Comparison of ENCODE assay signal across 13 cellular contexts in the genomic region with DNA sequence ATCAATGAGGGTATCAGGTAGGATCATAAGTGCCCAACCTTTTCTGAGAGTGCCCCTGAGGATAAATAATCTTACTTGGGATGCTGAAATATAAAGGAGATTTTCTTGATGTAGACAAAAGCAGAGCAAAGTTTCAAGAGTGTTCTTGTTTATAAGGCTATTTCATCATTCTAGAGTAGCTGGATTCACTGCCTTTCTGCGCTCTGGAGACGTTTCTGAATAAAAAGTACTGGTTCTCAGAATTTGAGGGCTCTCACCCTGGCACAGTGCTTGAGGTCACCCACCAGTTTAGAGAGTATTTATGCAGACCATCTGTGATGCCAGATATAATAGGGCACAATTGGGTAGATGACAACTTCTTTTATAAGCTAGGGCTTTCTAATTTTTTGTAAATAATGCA.
DNase-seq lines count a peak whose midpoint lies in the region; ATAC-seq and TF ChIP-seq lines count a peak whose summit lies in the region.
"Had no signal": no experiment of that assay in that cellular context is flagged by ENCODE, and none has a peak within 500 bp of the region (broad histone marks: within the 10 kb centered on the region; RNA-seq: fewer than 3 reads in every experiment).

No MANE protein-coding gene starts in this region.

- no peaks in the 10 kb centered on the region for H3K27me3 Mint-ChIP-seq in nephron (ENCODE audit: low read depth)

- H3K27ac Mint-ChIP-seq in nephron, result peak overlapping the region in 2 of 3 experiments; percentile 12 to 81
- H3K27ac Mint-ChIP-seq: neural progenitor cell had no signal

- H3K36me3 Mint-ChIP-seq in nephron (ENCODE audit: low read depth), result no peaks in the 10 kb centered on the region
- H3K36me3 Mint-ChIP-seq: neural progenitor cell had no signal

- H3K4me1 ChIP-seq in PC-9 (replicated peaks; ENCODE audit: insufficient read depth), result peaks cover 58% of the 10 kb centered on the region
- peaks cover 18% of the 10 kb centered on the region for H3K4me1 ChIP-seq in upper lobe of right lung
- H3K4me1 ChIP-seq in Karpas-422 (ENCODE audit: low read length), result no peaks in the 10 kb centered on the region
- H3K4me1 ChIP-seq: neural progenitor cell had no signal

- POLR2A ChIA-PET in PC-9 (lab: Charles Lee; ENCODE audit: unreplicated experiment), result interaction anchor here (0.6 kb wide), 1 partner anchor 12 kb away, joined by 9 read pairs; no protein-coding TSS in a partner anchor

- intact Hi-C loops in PC-9 (cut with micrococcal nuclease; ENCODE audit: unreplicated experiment) (loop anchor here (2.0 to 10.0 kb wide), 2 partner anchors 67 to 221 kb away; partner anchors contain the start of gene TENT5C), upper lobe of right lung (cut with DNase I) (no loop called here)

- peaks cover 7% of the 10 kb centered on the region; the same call in 1 of the 2 replicates for H3K9me3 ChIP-seq in PC-9 (ENCODE audit: insufficient read depth, low read depth)
- no peaks in the 10 kb centered on the region for H3K9me3 ChIP-seq in upper lobe of right lung
- peaks cover 9% of the 10 kb centered on the region for H3K9me3 ChIP-seq in MG63
- H3K9me3 ChIP-seq in Karpas-422 (ENCODE audit: low read length), result no peaks in the 10 kb centered on the region

- CTCF ChIA-PET in PC-9 (lab: Charles Lee), result no interaction called here

- peaks cover 34% of the 10 kb centered on the region for H3F3A ChIP-seq in PC-9 (ENCODE audit: insufficient read depth, low read depth)

- DNase-seq in PC-9, result no peak
- no peak for DNase-seq in epithelial cell of prostate (ENCODE audit: low read depth, low spot score)
- no peak for DNase-seq in upper lobe of right lung
- no peak for DNase-seq in MG63
- DNase-seq in NCI-H2029 (lab: John Stamatoyannopoulos, UW), result no peak
- no peak for DNase-seq in Karpas-422
- DNase-seq: activated CD4-positive, CD25-positive, alpha-beta regulatory T cell treated with anti-CD3 and anti-CD28 coated beads, Interleukin-2, amount 50 U/mL, for 72 hours; COR-L47; NCI-H1105; NCI-H526; stimulated activated naive CD4-positive, alpha-beta T cell had no signal

- H3K79me2 ChIP-seq in PC-9 (ENCODE audit: low read depth) (no peaks in the 10 kb centered on the region), Karpas-422 (ENCODE audit: low read length) (no peaks in the 10 kb centered on the region)

- H3K27ac ChIP-seq in PC-9 (peak overlapping the region; percentile 60), epithelial cell of prostate (peak overlapping the region; percentile 58), upper lobe of right lung (peak overlapping the region; percentile 58), Karpas-422 (ENCODE audit: low read length) (no peak overlapping the region)
- H3K27ac ChIP-seq: neural progenitor cell had no signal

- peaks cover 6% of the 10 kb centered on the region for H3K9me3 Mint-ChIP-seq in nephron

- H3K4me3 Mint-ChIP-seq in nephron, result no peak overlapping the region
- H3K4me3 Mint-ChIP-seq: neural progenitor cell had no signal

- no peaks in the 10 kb centered on the region for H3K27me3 ChIP-seq in PC-9 (ENCODE audit: insufficient read depth, low read depth)
- H3K27me3 ChIP-seq in upper lobe of right lung, result no peaks in the 10 kb centered on the region
- H3K27me3 ChIP-seq in MG63, result no peaks in the 10 kb centered on the region
- no peaks in the 10 kb centered on the region for H3K27me3 ChIP-seq in Karpas-422 (ENCODE audit: low read length)
- H3K27me3 ChIP-seq: neural progenitor cell had no signal

- peaks cover 38% of the 10 kb centered on the region for H3K4me1 Mint-ChIP-seq in nephron
- H3K4me1 Mint-ChIP-seq: neural progenitor cell had no signal

- no peaks in the 10 kb centered on the region for H4K20me1 ChIP-seq in PC-9 (ENCODE audit: insufficient read depth)
- no peaks in the 10 kb centered on the region for H4K20me1 ChIP-seq in Karpas-422 (ENCODE audit: insufficient read depth, low read depth, low read length)

- no TSS peak for BruUV-seq in PC-9 (replicated peaks; lab: Mats Ljungman, UMichigan)

- H2AFZ ChIP-seq in PC-9 (no peak overlapping the region), Karpas-422 (ENCODE audit: low read length) (no peak overlapping the region)
- H2AFZ ChIP-seq: neural progenitor cell had no signal

- TF ChIP-seq CTCF in PC-9 (conservative IDR thresholded peaks at IDR 0.05) (no peak), nephron (IDR thresholded peaks at IDR 0.05; ENCODE audit: unreplicated experiment in 3 of 3) (no peak), upper lobe of right lung (IDR thresholded peaks at IDR 0.05) (no peak)

- no peaks in the 10 kb centered on the region for H3K36me3 ChIP-seq in PC-9 (ENCODE audit: low read depth)
- no peaks in the 10 kb centered on the region for H3K36me3 ChIP-seq in upper lobe of right lung
- H3K36me3 ChIP-seq in MG63, result no peaks in the 10 kb centered on the region
- no peaks in the 10 kb centered on the region for H3K36me3 ChIP-seq in Karpas-422 (ENCODE audit: insufficient read depth, low read length)
- H3K36me3 ChIP-seq: neural progenitor cell had no signal

- H3K4me3 ChIP-seq in PC-9 (no peak overlapping the region), upper lobe of right lung (no peak overlapping the region), MG63 (no peak overlapping the region), Karpas-422 (ENCODE audit: low read length) (no peak overlapping the region)
- H3K4me3 ChIP-seq: neural progenitor cell had no signal

- no peaks in the 10 kb centered on the region for H3K9me2 ChIP-seq in PC-9 (ENCODE audit: insufficient read depth)
- H3K9me2 ChIP-seq in Karpas-422 (replicated peaks; ENCODE audit: insufficient read depth, low read length), result no peaks in the 10 kb centered on the region

- ATAC-seq in upper lobe of right lung, result no peak

- H3K9ac ChIP-seq in Karpas-422 (ENCODE audit: low read length), result no peak overlapping the region
- H3K9ac ChIP-seq: neural progenitor cell had no signal

- H3K4me2 ChIP-seq in PC-9 (peak overlapping the region; percentile 48), Karpas-422 (ENCODE audit: low read depth, low read length, poor library complexity, severe bottlenecking) (no peak overlapping the region)
- H3K4me2 ChIP-seq: neural progenitor cell had no signal
